In the genomic region with DNA sequence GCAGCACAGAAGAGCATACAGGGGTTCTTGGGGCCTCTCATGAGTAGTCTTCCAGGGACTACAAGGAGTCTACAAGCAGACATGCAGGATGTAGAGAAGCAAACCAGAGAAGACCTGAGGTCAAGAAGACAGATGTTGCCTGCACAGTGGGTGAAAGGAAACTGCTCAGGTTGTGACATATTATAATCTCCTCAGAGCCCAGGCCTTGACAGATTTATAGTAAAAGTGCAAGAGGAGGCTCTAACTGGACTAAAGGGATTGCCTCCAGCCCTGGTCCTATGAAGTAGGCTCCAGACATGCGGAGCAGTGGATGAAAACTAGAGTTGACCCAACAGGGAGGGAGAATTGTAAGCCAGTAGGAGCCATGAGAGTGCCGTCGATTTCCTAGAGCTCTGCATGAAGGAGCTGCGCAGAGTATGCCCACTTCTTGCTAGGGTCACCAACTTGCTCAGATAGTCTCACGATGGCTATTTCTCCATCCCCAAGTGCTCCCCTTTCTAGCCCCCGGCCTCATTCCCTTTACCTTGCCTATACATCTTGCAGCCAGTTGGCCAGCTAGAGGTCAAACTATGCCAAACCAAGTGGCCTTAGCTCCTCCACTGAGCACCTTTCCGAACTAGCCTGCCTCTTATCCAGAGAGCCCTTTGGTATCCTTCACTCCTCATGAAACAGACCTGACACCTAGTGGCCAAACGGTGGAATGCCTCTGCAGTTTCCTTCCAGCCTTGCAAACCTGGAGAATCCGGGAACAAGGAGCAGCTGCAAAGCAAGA, we compare ENCODE assay signal across 8 cellular contexts. TPM values are rescaled to one million over a fixed set of nuclear protein-coding genes. Genes with fewer than 3 reads are reported as not detected.
DNase-seq lines count a peak whose midpoint lies in the region; ATAC-seq and TF ChIP-seq lines count a peak whose summit lies in the region.

No MANE protein-coding gene starts in this region.

- peaks cover 17% of the 10 kb centered on the region for H3K36me3 Mint-ChIP-seq in CD8-positive, alpha-beta T cell
- H3K36me3 Mint-ChIP-seq in activated CD4-positive, alpha-beta memory T cell treated with anti-CD3 and anti-CD28 coated beads, Interleukin-2, amount 10 ng/mL, durations not matched to agents 7 days and 5 days (ENCODE audit: low read depth): no peaks in the 10 kb centered on the region
- H3K36me3 Mint-ChIP-seq in effector memory CD8-positive, alpha-beta T cell (ENCODE audit: insufficient read depth): no peaks in the 10 kb centered on the region
- peaks cover 5% of the 10 kb centered on the region for H3K36me3 Mint-ChIP-seq in memory B cell

- no peak overlapping the region for H3K4me3 ChIP-seq in CD8-positive, alpha-beta T cell (ENCODE audit: low read depth, low read length)

- H3K27ac ChIP-seq in CD8-positive, alpha-beta T cell (ENCODE audit: low read depth, low read length): no peak overlapping the region

- no peaks in the 10 kb centered on the region for H3K27me3 ChIP-seq in CD8-positive, alpha-beta T cell (ENCODE audit: insufficient read depth, low read length)

- H3K4me3 Mint-ChIP-seq in CD8-positive, alpha-beta T cell: no peak overlapping the region
- H3K4me3 Mint-ChIP-seq in activated CD4-positive, alpha-beta memory T cell treated with anti-CD3 and anti-CD28 coated beads, Interleukin-2, amount 10 ng/mL, durations not matched to agents 7 days and 5 days: no peak overlapping the region
- H3K4me3 Mint-ChIP-seq in effector memory CD8-positive, alpha-beta T cell: no peak overlapping the region
- H3K4me3 Mint-ChIP-seq in memory B cell: no peak overlapping the region

- no peak overlapping the region for H3K27ac Mint-ChIP-seq in CD8-positive, alpha-beta T cell
- H3K27ac Mint-ChIP-seq in activated CD4-positive, alpha-beta memory T cell treated with anti-CD3 and anti-CD28 coated beads, Interleukin-2, amount 10 ng/mL, durations not matched to agents 7 days and 5 days: no peak overlapping the region
- H3K27ac Mint-ChIP-seq in effector memory CD8-positive, alpha-beta T cell: no peak overlapping the region
- no peak overlapping the region for H3K27ac Mint-ChIP-seq in memory B cell

- intact Hi-C loops in CD8-positive, alpha-beta T cell (cut with DNase I, micrococcal nuclease): loop anchor here (1.0 to 5.0 kb wide), 3 partner anchors 83 to 310 kb away; no protein-coding TSS in a partner anchor

- H3K9me3 Mint-ChIP-seq in CD8-positive, alpha-beta T cell: no peaks in the 10 kb centered on the region
- no peaks in the 10 kb centered on the region for H3K9me3 Mint-ChIP-seq in activated CD4-positive, alpha-beta memory T cell treated with anti-CD3 and anti-CD28 coated beads, Interleukin-2, amount 10 ng/mL, durations not matched to agents 7 days and 5 days
- H3K9me3 Mint-ChIP-seq in effector memory CD8-positive, alpha-beta T cell: no peaks in the 10 kb centered on the region
- no peaks in the 10 kb centered on the region for H3K9me3 Mint-ChIP-seq in memory B cell

- no peaks in the 10 kb centered on the region for H3K36me3 ChIP-seq in CD8-positive, alpha-beta T cell (ENCODE audit: insufficient read depth, low read length)

- no peaks in the 10 kb centered on the region for H3K9me3 ChIP-seq in CD8-positive, alpha-beta T cell (ENCODE audit: low read length)

- CTCF ChIA-PET in CD8-positive, alpha-beta T cell (lab: Charles Lee): interaction anchor here (0.6 to 13.4 kb wide), 25 partner anchors 9 to 237 kb away, joined by 3 to 151 read pairs (median 6); no protein-coding TSS in a partner anchor
- CTCF ChIA-PET in activated CD4-positive, alpha-beta memory T cell treated with anti-CD3 and anti-CD28 coated beads, Interleukin-2, amount 10 ng/mL, durations not matched to agents 7 days and 5 days (lab: Charles Lee): interaction anchor here (1.2 to 6.2 kb wide), 6 partner anchors 9 to 262 kb away, joined by 3 to 50 read pairs (median 6); no protein-coding TSS in a partner anchor

- H3K4me1 Mint-ChIP-seq in CD8-positive, alpha-beta T cell (ENCODE audit: low read depth): no peaks in the 10 kb centered on the region
- H3K4me1 Mint-ChIP-seq in activated CD4-positive, alpha-beta memory T cell treated with anti-CD3 and anti-CD28 coated beads, Interleukin-2, amount 10 ng/mL, durations not matched to agents 7 days and 5 days: peaks cover 15% of the 10 kb centered on the region
- H3K4me1 Mint-ChIP-seq in effector memory CD8-positive, alpha-beta T cell (ENCODE audit: low read depth in 2 of 2): no peaks in the 10 kb centered on the region
- peaks cover 2% of the 10 kb centered on the region for H3K4me1 Mint-ChIP-seq in memory B cell

- peak in 6 of 7 experiments; percentile 6 to 61 (median 34) for DNase-seq in CD8-positive, alpha-beta T cell
- peak; percentile 84 for DNase-seq in HK-2 (ENCODE audit: unreplicated experiment)
- DNase-seq in NCI-H774 (lab: John Stamatoyannopoulos, UW): peak; percentile 81
- DNase-seq in activated CD4-positive, alpha-beta memory T cell treated with anti-CD3 and anti-CD28 coated beads, Interleukin-2, amount 10 ng/mL, durations not matched to agents 7 days and 5 days: peak; percentile 54
- DNase-seq in effector memory CD8-positive, alpha-beta T cell: peak; percentile 15 to 39 (median 35)
- peak; percentile 41 to 58 for DNase-seq in memory B cell (ENCODE audit: low spot score in 2 of 2)
- peak; percentile 9 for DNase-seq in stimulated activated CD8-positive, alpha-beta memory T cell treated with anti-CD3 and anti-CD28 coated beads, Interleukin-15, amount 100 ng/mL, for 1 hour (ENCODE audit: low read depth)

- no peaks in the 10 kb centered on the region for H3K4me1 ChIP-seq in CD8-positive, alpha-beta T cell (ENCODE audit: insufficient read depth, low read length)

- TF ChIP-seq CTCF in CD8-positive, alpha-beta T cell (IDR thresholded peaks at IDR 0.05): peak; percentile 89

- POLR2A ChIA-PET in CD8-positive, alpha-beta T cell (lab: Charles Lee): no interaction called here
- POLR2A ChIA-PET in activated CD4-positive, alpha-beta memory T cell treated with anti-CD3 and anti-CD28 coated beads, Interleukin-2, amount 10 ng/mL, durations not matched to agents 7 days and 5 days (lab: Charles Lee): no interaction called here

- peak; percentile 46 for ATAC-seq in CD8-positive, alpha-beta T cell
- ATAC-seq in effector memory CD8-positive, alpha-beta T cell (replicated peaks): peak; percentile 37
- ATAC-seq in memory B cell (ENCODE audit: low read depth): peak; percentile 62
- no peak for ATAC-seq in HG02938 (IDR thresholded peaks at IDR 0.05; ENCODE audit: unreplicated experiment)

- H3K27me3 Mint-ChIP-seq in CD8-positive, alpha-beta T cell (ENCODE audit: low read depth): no peaks in the 10 kb centered on the region
- H3K27me3 Mint-ChIP-seq in activated CD4-positive, alpha-beta memory T cell treated with anti-CD3 and anti-CD28 coated beads, Interleukin-2, amount 10 ng/mL, durations not matched to agents 7 days and 5 days: peaks cover 2% of the 10 kb centered on the region
- H3K27me3 Mint-ChIP-seq in effector memory CD8-positive, alpha-beta T cell: peaks cover 0 to 7% of the 10 kb centered on the region in 2 donors
- H3K27me3 Mint-ChIP-seq in memory B cell: peaks cover 3% of the 10 kb centered on the region

RNA-seq across cellular contexts. Expression of a gene that starts 36.2 kb away (rescaled TPM):
- total RNA-seq in CD8-positive, alpha-beta T cell: 10 to 100 TPM; 14.4 to 19.2 TPM
- 10 to 100 TPM; 44.3 to 49.5 TPM for total RNA-seq in activated CD4-positive, alpha-beta memory T cell treated with anti-CD3 and anti-CD28 coated beads, Interleukin-2, amount 10 ng/mL, durations not matched to agents 7 days and 5 days

Comparison
In these comparisons a context has a peak if more than half of its experiments do, and no peak if none do; other contexts are left out.
1. DNase-seq: peak in every context shown above with its lines; median percentile 84 in HK-2; 81 in NCI-H774; 54 in activated CD4-positive, alpha-beta memory T cell treated with anti-CD3 and anti-CD28 coated beads, Interleukin-2, amount 10 ng/mL, durations not matched to agents 7 days and 5 days; 50 in memory B cell; 35 in effector memory CD8-positive, alpha-beta T cell; 34 in CD8-positive, alpha-beta T cell; 9 in stimulated activated CD8-positive, alpha-beta memory T cell treated with anti-CD3 and anti-CD28 coated beads, Interleukin-15, amount 100 ng/mL, for 1 hour.